9 cellular contexts compared by ENCODE assay signal in genomic region chr6:87151786-87152527, GRCh38. TPM values are rescaled to one million over a fixed set of nuclear protein-coding genes. Genes with fewer than 3 reads are reported as not detected.
DNase-seq lines count a peak whose midpoint lies in the region; ATAC-seq and TF ChIP-seq lines count a peak whose summit lies in the region.
"Had no signal": no experiment of that assay in that cellular context is flagged by ENCODE, and none has a peak within 500 bp of the region (broad histone marks: within the 10 kb centered on the region; RNA-seq: fewer than 3 reads in every experiment).

No MANE protein-coding gene starts in this region.

- peak; percentile 23 for ATAC-seq in GM18861 (IDR thresholded peaks at IDR 0.05; ENCODE audit: unreplicated experiment)
- ATAC-seq in HG03135 (IDR thresholded peaks at IDR 0.05; ENCODE audit: unreplicated experiment), result peak; percentile 35

- TF ChIP-seq POLR2A in esophagus muscularis mucosa (IDR thresholded peaks at IDR 0.05; ENCODE audit: low read depth), result no peak

- WGBS in esophagus muscularis mucosa, result no CpG with 5 or more reads among the region's 72 CpGs

- peak overlapping the region; percentile 98 for H3K27ac Mint-ChIP-seq in activated T-cell treated with anti-CD3 and anti-CD28 coated beads, Interleukin-2, amount 50 U/mL, for 24 hours

- H3K36me3 Mint-ChIP-seq in activated T-cell treated with anti-CD3 and anti-CD28 coated beads, Interleukin-2, amount 50 U/mL, for 24 hours (ENCODE audit: low read depth), result peaks cover 21% of the 10 kb centered on the region

- peaks cover 27% of the 10 kb centered on the region for H3K4me1 ChIP-seq in A673 (ENCODE audit: insufficient read depth, low read length, poor library complexity, severe bottlenecking)
- H3K4me1 ChIP-seq in esophagus muscularis mucosa, result peaks cover 20 to 45% (median 43%) of the 10 kb centered on the region in 4 donors

- H3K36me3 ChIP-seq in A673 (ENCODE audit: insufficient read depth, low read length, poor library complexity, severe bottlenecking) (no peaks in the 10 kb centered on the region), esophagus muscularis mucosa (no peaks in the 10 kb centered on the region)

- TF ChIP-seq CTCF in A673 (conservative IDR thresholded peaks at IDR 0.05; ENCODE audit: low read depth, low read length) (no peak), esophagus muscularis mucosa (IDR thresholded peaks at IDR 0.05) (no peak)

- TF ChIP-seq EP300 in esophagus muscularis mucosa (IDR thresholded peaks at IDR 0.05), result no peak

- peaks cover 36% of the 10 kb centered on the region for H3K4me1 Mint-ChIP-seq in activated T-cell treated with anti-CD3 and anti-CD28 coated beads, Interleukin-2, amount 50 U/mL, for 24 hours (ENCODE audit: low read depth)

- POLR2A ChIA-PET in A673 (lab: Charles Lee; ENCODE audit: low non-redundant PET), result no interaction called here

- H3K27me3 ChIP-seq in A673 (replicated peaks; ENCODE audit: insufficient read depth, low read depth, low read length, poor library complexity) (no peaks in the 10 kb centered on the region), esophagus muscularis mucosa (no peaks in the 10 kb centered on the region)

- H3K4me3 ChIP-seq in A673 (ENCODE audit: low read depth, low read length, poor library complexity, severe bottlenecking), result peak overlapping the region; percentile 51
- H3K4me3 ChIP-seq in esophagus muscularis mucosa, result peak overlapping the region; percentile 58 to 69 (median 66)

- H3K4me3 Mint-ChIP-seq in activated T-cell treated with anti-CD3 and anti-CD28 coated beads, Interleukin-2, amount 50 U/mL, for 24 hours, result peak overlapping the region; percentile 89

- CTCF ChIA-PET in A673 (lab: Charles Lee), result no interaction called here

- intact Hi-C loops in A673 (cut with micrococcal nuclease; ENCODE audit: unreplicated experiment) (loop anchor here (5.0 to 10.0 kb wide), 2 partner anchors 80 to 443 kb away; partner anchors contain the start of gene ORC3), esophagus muscularis mucosa (cut with DNase I) (loop anchor here (10.0 kb wide), 1 partner anchor 323 kb away; the partner anchor contains the start of gene SLC35A1)

- DNase-seq in A673 (ENCODE audit: low spot score) (peak; percentile 90), NOMO-1 (lab: John Stamatoyannopoulos, UW; ENCODE audit: unreplicated experiment in 2 of 2) (peak; percentile 35 to 43), esophagus muscularis mucosa (ENCODE audit: extremely low spot score) (no peak), myocyte (ENCODE audit: low read depth) (peak; percentile 72)
- peak; percentile 87 for DNase-seq in activated T-cell treated with anti-CD3 and anti-CD28 coated beads, Interleukin-2, amount 50 U/mL, for 24 hours
- peak; percentile 38 for DNase-seq in stimulated activated CD8-positive, alpha-beta memory T cell treated with anti-CD3 and anti-CD28 coated beads, Interleukin-7, amount 100 ng/mL, for 24 hours (ENCODE audit: low read depth)
- DNase-seq: DND-41 had no signal

- no TSS peak for BruUV-seq in A673 (replicated peaks; lab: Mats Ljungman, UMichigan)

- H3K27me3 Mint-ChIP-seq in activated T-cell treated with anti-CD3 and anti-CD28 coated beads, Interleukin-2, amount 50 U/mL, for 24 hours, result no peaks in the 10 kb centered on the region

- H3K9me3 ChIP-seq in A673 (ENCODE audit: low read depth, low read length, poor library complexity, severe bottlenecking), result no peaks in the 10 kb centered on the region
- no peaks in the 10 kb centered on the region for H3K9me3 ChIP-seq in esophagus muscularis mucosa

- H3K27ac ChIP-seq in A673 (ENCODE audit: low read depth, low read length, poor library complexity, severe bottlenecking) (peak overlapping the region; percentile 95), esophagus muscularis mucosa (replicated peaks in 1 of 4) (peak overlapping the region; percentile 93 to 99 (median 94))

- H3K9me3 Mint-ChIP-seq in activated T-cell treated with anti-CD3 and anti-CD28 coated beads, Interleukin-2, amount 50 U/mL, for 24 hours, result no peaks in the 10 kb centered on the region

RNA-seq across cellular contexts. Expression of gene ZNF292, which starts 3.4 kb away (rescaled TPM):
- total RNA-seq in A673 (2021) (42.6 and 45.0 TPM in 2 replicates), esophagus muscularis mucosa (10 to 100 TPM; 28.3 to 44.9 (median 32.2) TPM), myocyte (17.2 and 21.5 TPM in 2 replicates)
- 5.3 TPM for polyA plus RNA-seq in myocyte (2012)

RNA-seq across cellular contexts. Expression of gene CGA, which starts 57.1 kb away (rescaled TPM):
- total RNA-seq in A673 (2021), result not detected in 2 replicates
- total RNA-seq in esophagus muscularis mucosa, result not detected
- total RNA-seq in myocyte, result not detected in 2 replicates
- not detected for polyA plus RNA-seq in myocyte (2012)
